1 cellular context compared by ENCODE assay signal in the genomic region with DNA sequence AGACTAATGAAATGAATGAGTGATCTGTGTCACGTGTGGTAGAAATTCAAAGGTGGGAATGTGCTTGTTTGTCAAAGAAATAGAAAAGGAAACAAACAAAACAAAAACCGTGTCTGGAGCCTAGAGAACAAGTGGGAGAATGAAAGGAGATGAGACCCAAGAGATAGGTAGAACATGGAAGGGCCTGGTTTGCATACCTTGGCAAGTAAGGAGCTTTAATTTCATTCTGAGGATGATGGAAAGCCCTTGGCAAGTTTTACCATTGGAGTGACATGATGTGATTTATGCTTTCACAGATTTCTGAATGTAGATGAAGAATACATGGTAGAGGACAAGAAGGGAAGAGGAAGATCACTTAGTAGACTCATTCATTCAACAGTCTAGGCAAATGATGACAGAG.
TF ChIP-seq lines count a peak whose summit lies in the region.

No MANE protein-coding gene starts in this region.

TF ChIP-seq in K562, 482 proteins besides CTCF, POLR2A, EP300 and RAD21:
- TF ChIP-seq, protein P1, sequence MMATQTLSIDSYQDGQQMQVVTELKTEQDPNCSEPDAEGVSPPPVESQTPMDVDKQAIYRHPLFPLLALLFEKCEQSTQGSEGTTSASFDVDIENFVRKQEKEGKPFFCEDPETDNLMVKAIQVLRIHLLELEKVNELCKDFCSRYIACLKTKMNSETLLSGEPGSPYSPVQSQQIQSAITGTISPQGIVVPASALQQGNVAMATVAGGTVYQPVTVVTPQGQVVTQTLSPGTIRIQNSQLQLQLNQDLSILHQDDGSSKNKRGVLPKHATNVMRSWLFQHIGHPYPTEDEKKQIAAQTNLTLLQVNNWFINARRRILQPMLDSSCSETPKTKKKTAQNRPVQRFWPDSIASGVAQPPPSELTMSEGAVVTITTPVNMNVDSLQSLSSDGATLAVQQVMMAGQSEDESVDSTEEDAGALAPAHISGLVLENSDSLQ (IDR thresholded peaks at IDR 0.05) = peak; percentile 31; the same call in 1 of the 2 replicates
- no peak for TF ChIP-seq PBX2 (CRISPR knock-in tag; IDR thresholded peaks at IDR 0.05; ENCODE audit: low read depth)
- TF ChIP-seq PBX2 (tag; conservative IDR thresholded peaks at IDR 0.05; ENCODE audit: low read depth) = peak; percentile 58
- TF ChIP-seq MEIS2 (IDR thresholded peaks at IDR 0.05; ENCODE audit: partially characterized antibody) = peak; percentile 21
- TF ChIP-seq PCBP2 (IDR thresholded peaks at IDR 0.05; ENCODE audit: low read depth, low read length, poor library complexity, severe bottlenecking) = no peak
- TF ChIP-seq U2AF2 (optimal IDR thresholded peaks at IDR 0.05; ENCODE audit: low read depth, low read length) = no peak
